Comparison of ENCODE assay signal across 14 cellular contexts in genomic region chr7:134767567-134768168, GRCh38. TPM values are rescaled to one million over a fixed set of nuclear protein-coding genes. Genes with fewer than 3 reads are reported as not detected.
DNase-seq lines count a peak whose midpoint lies in the region; ATAC-seq, FAIRE-seq and TF ChIP-seq lines count a peak whose summit lies in the region.
"Had no signal": no experiment of that assay in that cellular context is flagged by ENCODE, and none has a peak within 500 bp of the region (broad histone marks: within the 10 kb centered on the region; RNA-seq: fewer than 3 reads in every experiment).

No MANE protein-coding gene starts in this region.

- ATAC-seq in heart left ventricle (peak in 3 of 4 donors; percentile 25 to 39 (median 26)), mucosa of descending colon (peak; percentile 37)
- ATAC-seq: WTC11 had no signal

- H3K4me3 Mint-ChIP-seq in endothelial cell (ENCODE audit: unreplicated experiment): no peak overlapping the region
- H3K4me3 Mint-ChIP-seq: WTC11 had no signal

- H3K4me1 Mint-ChIP-seq in endothelial cell (ENCODE audit: unreplicated experiment): peaks cover 2% of the 10 kb centered on the region

- H3K27ac ChIP-seq in heart left ventricle (peak overlapping the region; percentile 35 to 86 (median 66)), PC-9 (no peak overlapping the region)
- H3K27ac ChIP-seq: A549 had no signal

- no peaks in the 10 kb centered on the region for H3K9me2 ChIP-seq in PC-9 (ENCODE audit: insufficient read depth)

- peaks cover 8% of the 10 kb centered on the region for H3K27me3 Mint-ChIP-seq in endothelial cell (ENCODE audit: unreplicated experiment)

- WGBS in heart left ventricle, 4 donors: 24 to 48% (median 47%) methylated on average over 5 of the region's 5 CpGs

- no peak overlapping the region for H3K4me2 ChIP-seq in PC-9
- H3K4me2 ChIP-seq: A549 had no signal

- H3K36me3 ChIP-seq in heart left ventricle (no peaks in the 10 kb centered on the region), PC-9 (ENCODE audit: low read depth) (no peaks in the 10 kb centered on the region), mucosa of descending colon (ENCODE audit: low read depth) (no peaks in the 10 kb centered on the region)

- CTCF ChIA-PET in PC-9 (lab: Charles Lee): no interaction called here

- no peaks in the 10 kb centered on the region for H3F3A ChIP-seq in PC-9 (ENCODE audit: insufficient read depth, low read depth)

- TF ChIP-seq CTCF in heart left ventricle (IDR thresholded peaks at IDR 0.05) (no peak), PC-9 (conservative IDR thresholded peaks at IDR 0.05) (no peak), mucosa of descending colon (IDR thresholded peaks at IDR 0.05) (no peak), endothelial cell (IDR thresholded peaks at IDR 0.05; ENCODE audit: unreplicated experiment) (no peak)

- no peaks in the 10 kb centered on the region for H3K36me3 Mint-ChIP-seq in endothelial cell (ENCODE audit: low read depth, unreplicated experiment)
- H3K36me3 Mint-ChIP-seq: WTC11 had no signal

- H4K20me1 ChIP-seq in PC-9 (ENCODE audit: insufficient read depth): no peaks in the 10 kb centered on the region

- H3K27me3 ChIP-seq in heart left ventricle (no peaks in the 10 kb centered on the region), PC-9 (ENCODE audit: insufficient read depth, low read depth) (no peaks in the 10 kb centered on the region)

- DNase-seq in heart left ventricle (peak in 1 of 5 donors; percentile 38), cardiac septum (ENCODE audit: low spot score) (no peak), PC-9 (no peak), mucosa of descending colon (no peak), NCI-H1417 treated with DMSO at 0.1 percent for 48 hours (lab: John Stamatoyannopoulos, UW) (no peak), H54 (ENCODE audit: insufficient read length, low spot score) (no peak), endothelial cell (ENCODE audit: low spot score) (no peak), activated gamma-delta T cell (lab: John Stamatoyannopoulos, UW) (no peak)
- DNase-seq: cerebellar nuclear complex; NCI-H345; stimulated activated CD4-positive, alpha-beta T cell treated with anti-CD3 and anti-CD28 coated beads, Interleukin-12 subunit alpha, Interleukin-12 subunit beta, amount 100 ng/mL, for 4 hours; stimulated activated naive CD4-positive, alpha-beta T cell had no signal

- BruUV-seq in PC-9 (replicated peaks; lab: Mats Ljungman, UMichigan): no TSS peak

- H3K4me3 ChIP-seq in heart left ventricle (no peak overlapping the region), PC-9 (no peak overlapping the region), mucosa of descending colon (no peak overlapping the region)
- H3K4me3 ChIP-seq: A549 had no signal

- H3K27ac Mint-ChIP-seq in endothelial cell (ENCODE audit: unreplicated experiment): no peak overlapping the region
- H3K27ac Mint-ChIP-seq: WTC11 had no signal

- FAIRE-seq in H54 (lab: Jason Lieb, UNC): no peak
- FAIRE-seq: A549 had no signal

- POLR2A ChIA-PET in PC-9 (lab: Charles Lee; ENCODE audit: unreplicated experiment): interaction anchor here (0.6 to 1.0 kb wide), 2 partner anchors 11 to 76 kb away, joined by 3 to 14 read pairs; no protein-coding TSS in a partner anchor

- H3K4me1 ChIP-seq in heart left ventricle (peaks cover 0 to 27% (median 2%) of the 10 kb centered on the region in 12 donors), PC-9 (replicated peaks; ENCODE audit: insufficient read depth) (peaks cover 12% of the 10 kb centered on the region; the same call in 1 of the 2 replicates), mucosa of descending colon (ENCODE audit: low read depth) (no peaks in the 10 kb centered on the region)

- no peak for TF ChIP-seq POLR2A in heart left ventricle (IDR thresholded peaks at IDR 0.05)
- TF ChIP-seq POLR2A in H54 (IDR thresholded peaks at IDR 0.05; ENCODE audit: low read depth, low read length): no peak

- intact Hi-C loops in heart left ventricle (cut with DNase I) (loop anchor here in 1 of 10 donors (10.0 kb wide), 1 partner anchor 137 kb away; no protein-coding TSS in a partner anchor), cardiac septum (cut with DNase I) (no loop called here), PC-9 (cut with micrococcal nuclease; ENCODE audit: unreplicated experiment) (no loop called here), mucosa of descending colon (cut with DNase I, micrococcal nuclease) (no loop called here)

- no peaks in the 10 kb centered on the region for H3K9me3 ChIP-seq in heart left ventricle
- no peaks in the 10 kb centered on the region for H3K9me3 ChIP-seq in PC-9 (ENCODE audit: insufficient read depth, low read depth)
- no peaks in the 10 kb centered on the region for H3K9me3 ChIP-seq in mucosa of descending colon
- H3K9me3 ChIP-seq: A549 had no signal

- H3K9me3 Mint-ChIP-seq in endothelial cell (ENCODE audit: unreplicated experiment): no peaks in the 10 kb centered on the region

- no peaks in the 10 kb centered on the region for H3K79me2 ChIP-seq in PC-9 (ENCODE audit: low read depth)

- peak overlapping the region; percentile 70; the same call in 1 of the 2 replicates for H2AFZ ChIP-seq in PC-9

RNA-seq across cellular contexts. Expression of gene CALD1, which starts 11.8 kb away (rescaled TPM):
- total RNA-seq in heart left ventricle (100 to 1,000 TPM in 8 of 9 donors, 10 to 100 TPM in 1; 89.6 to 186 (median 130) TPM), cardiac septum (237 TPM), PC-9 (2021) (84.4 and 97.5 TPM in 2 replicates), mucosa of descending colon (1,000 to 10,000 TPM in 1 of 3 donors, 100 to 1,000 TPM in 1, 10 to 100 TPM in 1; 40.3 to 1,241 (median 134) TPM), endothelial cell (ENCODE audit: unreplicated experiment) (230 TPM)
- 100 to 1,000 TPM in 1 of 2 donors, 10 to 100 TPM in 1; 95.1 to 104 TPM for polyA plus RNA-seq in heart left ventricle
